ENCODE assay signal across 8 cellular contexts in the genomic region with DNA sequence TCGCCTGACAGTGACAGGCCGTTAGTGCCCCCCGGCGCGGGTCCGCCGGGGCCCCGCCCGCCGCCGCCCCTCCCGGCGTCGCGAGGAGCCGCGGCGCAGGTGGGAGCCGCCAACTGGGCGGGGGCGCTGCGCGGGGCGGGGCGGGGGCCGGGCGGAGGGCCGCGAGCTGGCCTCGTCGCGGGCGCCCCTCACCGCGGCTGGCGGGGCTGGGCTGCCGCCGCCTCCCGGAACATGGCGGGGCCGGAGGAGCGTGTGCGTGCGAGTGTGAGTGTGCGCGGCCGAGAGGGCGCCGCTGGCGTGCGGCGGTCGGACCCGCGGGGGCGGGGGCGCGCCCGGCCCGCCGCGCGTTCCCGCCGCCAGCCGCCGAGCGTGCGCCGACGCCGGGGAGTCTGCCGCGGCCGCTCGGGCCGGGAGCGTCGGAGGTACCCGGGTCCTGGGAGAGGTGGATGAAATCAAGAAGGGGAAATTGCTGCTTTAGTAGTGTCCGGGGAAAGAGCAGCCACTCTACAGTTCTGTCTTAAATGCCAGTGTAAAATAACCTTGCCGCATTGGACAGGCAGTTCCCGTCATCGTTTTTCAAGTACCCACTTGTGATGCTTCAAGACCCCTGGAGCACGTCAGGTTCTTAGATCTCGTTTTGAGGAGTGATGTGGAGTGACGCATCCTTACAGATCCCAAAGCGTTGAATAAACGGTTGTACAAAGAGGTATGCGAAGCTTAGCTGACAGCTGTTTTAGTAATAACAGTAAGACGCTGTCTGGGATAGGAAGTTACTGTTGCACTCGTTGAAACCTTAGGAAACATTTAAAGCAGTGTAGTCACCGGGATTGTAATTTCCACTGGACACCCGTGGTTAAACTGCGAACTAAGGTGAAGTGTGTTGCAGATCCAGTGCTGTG. TPM values are rescaled to one million over a fixed set of nuclear protein-coding genes. Genes with fewer than 3 reads are reported as not detected.
DNase-seq lines count a peak whose midpoint lies in the region; ATAC-seq lines count a peak whose summit lies in the region.

No MANE protein-coding gene starts in this region.

- no peaks in the 10 kb centered on the region for H3K9me3 ChIP-seq in BLaER1 treated with 17β-estradiol and CSF1 and Interleukin-3, amounts not matched to agents 10 nM and 100 nM (replicated peaks in 1 of 11)

- H3K4me3 Mint-ChIP-seq in effector memory CD8-positive, alpha-beta T cell: peak overlapping the region; percentile 94 to 96

- H3K27me3 Mint-ChIP-seq in effector memory CD8-positive, alpha-beta T cell: no peaks in the 10 kb centered on the region

- H3K36me3 Mint-ChIP-seq in effector memory CD8-positive, alpha-beta T cell (ENCODE audit: insufficient read depth): peaks cover 54% of the 10 kb centered on the region

- H3K4me3 ChIP-seq in BLaER1 treated with 17β-estradiol and CSF1 and Interleukin-3, amounts not matched to agents 10 nM and 100 nM: peak overlapping the region; percentile 69 to 91 (median 79)

- H3K9me3 Mint-ChIP-seq in effector memory CD8-positive, alpha-beta T cell: no peaks in the 10 kb centered on the region

- H3K9ac ChIP-seq in BLaER1 treated with 17β-estradiol and CSF1 and Interleukin-3, amounts not matched to agents 10 nM and 100 nM: peak overlapping the region; percentile 83 to 95 (median 91)

- H3K27ac Mint-ChIP-seq in effector memory CD8-positive, alpha-beta T cell: peak overlapping the region; percentile 98 to 99

- H3K4me2 ChIP-seq in BLaER1 treated with 17β-estradiol and CSF1 and Interleukin-3, amounts not matched to agents 10 nM and 100 nM: peak overlapping the region; percentile 74 to 98 (median 92)

- peaks cover 44 to 59% of the 10 kb centered on the region in 2 donors for H3K4me1 Mint-ChIP-seq in effector memory CD8-positive, alpha-beta T cell (ENCODE audit: low read depth in 2 of 2)

- no peaks in the 10 kb centered on the region for H3K27me3 ChIP-seq in BLaER1 treated with 17β-estradiol and CSF1 and Interleukin-3, amounts not matched to agents 10 nM and 100 nM

- H3K36me3 ChIP-seq in BLaER1 treated with 17β-estradiol and CSF1 and Interleukin-3, amounts not matched to agents 10 nM and 100 nM: peaks cover 24 to 31% (median 28%) of the 10 kb centered on the region in 11 experiments; a peak in 20 of 22 replicates

- ATAC-seq in HG03442 (IDR thresholded peaks at IDR 0.05; ENCODE audit: unreplicated experiment): peak; percentile 34
- peak; percentile 44 for ATAC-seq in effector memory CD8-positive, alpha-beta T cell (replicated peaks)

- DNase-seq in GM19240 (ENCODE audit: insufficient read length, low spot score) (peak; percentile 26), NCI-H748 treated with DMSO at 0.1 percent for 48 hours (lab: John Stamatoyannopoulos, UW) (peak; percentile 60), mesenteric fat pad (ENCODE audit: low spot score) (peak; percentile 91)
- peak; percentile 22 to 35 for DNase-seq in activated CD8-positive, alpha-beta memory T cell treated with anti-CD3 and anti-CD28 coated beads for 4 hours (ENCODE audit: low read depth in 2 of 2)
- peak; percentile 59 to 70 (median 64) for DNase-seq in effector memory CD8-positive, alpha-beta T cell
- DNase-seq in stimulated activated CD8-positive, alpha-beta memory T cell treated with anti-CD3 and anti-CD28 coated beads, Interleukin-15, amount 100 ng/mL, for 48 hours (ENCODE audit: low read depth in 2 of 2): peak; percentile 56 to 58

- peaks cover 10 to 74% (median 49%) of the 10 kb centered on the region in 11 experiments; a peak in 19 of 22 replicates for H4K20me1 ChIP-seq in BLaER1 treated with 17β-estradiol and CSF1 and Interleukin-3, amounts not matched to agents 10 nM and 100 nM

- H3K4me1 ChIP-seq in BLaER1 treated with 17β-estradiol and CSF1 and Interleukin-3, amounts not matched to agents 10 nM and 100 nM: peaks cover 38 to 63% (median 49%) of the 10 kb centered on the region in 10 experiments

- H3K27ac ChIP-seq in BLaER1 treated with 17β-estradiol and CSF1 and Interleukin-3, amounts not matched to agents 10 nM and 100 nM: peak overlapping the region; percentile 81 to 96 (median 90)

RNA-seq across cellular contexts. Expression of gene ANKRD12, which starts 0.8 kb away (rescaled TPM):
- 65.8 TPM for total RNA-seq in mesenteric fat pad

RNA-seq across cellular contexts. Expression of gene NDUFV2, which starts 34.9 kb away (rescaled TPM):
- 138 TPM for total RNA-seq in mesenteric fat pad

Comparison
In these comparisons a context has a peak if more than half of its experiments do, and no peak if none do; other contexts are left out.
1. Peak in every context shown above with its lines: DNase-seq, ATAC-seq, H3K4me3 ChIP-seq and H3K27ac ChIP-seq.
2. DNase-seq: peak in every context shown above with its lines; median percentile 91 in mesenteric fat pad; 64 in effector memory CD8-positive, alpha-beta T cell; 60 in NCI-H748 treated with DMSO at 0.1 percent for 48 hours; 57 in stimulated activated CD8-positive, alpha-beta memory T cell treated with anti-CD3 and anti-CD28 coated beads, Interleukin-15, amount 100 ng/mL, for 48 hours; 28 in activated CD8-positive, alpha-beta memory T cell treated with anti-CD3 and anti-CD28 coated beads for 4 hours; 26 in GM19240.